ENCODE assay signal across 18 cellular contexts in genomic region chr17:29123111-29123510, GRCh38. TPM values are rescaled to one million over a fixed set of nuclear protein-coding genes. Genes with fewer than 3 reads are reported as not detected.
A peak's percentile ranks its signal among the peaks of the same experiment; 100 is the strongest.
DNase-seq lines count a peak whose midpoint lies in the region; ATAC-seq and TF ChIP-seq lines count a peak whose summit lies in the region.
"Had no signal": no experiment of that assay in that cellular context is flagged by ENCODE, and none has a peak within 500 bp of the region (broad histone marks: within the 10 kb centered on the region; RNA-seq: fewer than 3 reads in every experiment).

No MANE protein-coding gene starts in this region.

- ATAC-seq in activated T-helper 17 cell treated with anti-CD3 and anti-CD28 coated beads, Interleukin-2, amount 50 U/mL, for 72 hours (replicated peaks), result no peak
- ATAC-seq in stimulated activated memory B cell treated with anti-CD40 and anti-IgM and Interleukin-4, amounts not matched to agents 10 μg/mL and 1 μg/mL and 100 μg/mL, for 72 hours, result no peak
- ATAC-seq: GM12878 had no signal

- H3K27ac Mint-ChIP-seq in activated T-helper 17 cell treated with anti-CD3 and anti-CD28 coated beads, Interleukin-2, amount 50 U/mL, for 72 hours, result peak overlapping the region; percentile 17
- H3K27ac Mint-ChIP-seq in stimulated activated memory B cell treated with anti-CD40 and anti-IgM and Interleukin-4, amounts not matched to agents 10 μg/mL and 1 μg/mL and 100 μg/mL, for 72 hours, result peak overlapping the region; percentile 32

- H3K4me2 ChIP-seq in BLaER1, result peak overlapping the region; percentile 97; the same call in 1 of the 2 replicates
- H3K4me2 ChIP-seq in osteoblast (ENCODE audit: insufficient read depth, low read length), result no peak overlapping the region

- H3K36me3 Mint-ChIP-seq in activated T-helper 17 cell treated with anti-CD3 and anti-CD28 coated beads, Interleukin-2, amount 50 U/mL, for 72 hours (ENCODE audit: low read depth), result peaks cover 38% of the 10 kb centered on the region
- H3K36me3 Mint-ChIP-seq in stimulated activated memory B cell treated with anti-CD40 and anti-IgM and Interleukin-4, amounts not matched to agents 10 μg/mL and 1 μg/mL and 100 μg/mL, for 72 hours, result peaks cover 39% of the 10 kb centered on the region

- H3K27me3 ChIP-seq in BLaER1, result no peaks in the 10 kb centered on the region
- H3K27me3 ChIP-seq in osteoblast (ENCODE audit: insufficient read depth, low read length), result no peaks in the 10 kb centered on the region

- peak; percentile 38 for DNase-seq in osteoblast (ENCODE audit: insufficient read length, low spot score, missing footprints)
- DNase-seq in activated CD4-positive, CD25-positive, alpha-beta regulatory T cell (lab: John Stamatoyannopoulos, UW), result no peak
- DNase-seq in NCI-H2196 treated with DMSO at 0.1 percent for 48 hours (lab: John Stamatoyannopoulos, UW; ENCODE audit: unreplicated experiment), result no peak
- no peak for DNase-seq in hypothalamus (lab: John Stamatoyannopoulos, UW)
- DNase-seq: 8988T; C1 segment of cervical spinal cord; CD4-positive, CD25-positive, alpha-beta regulatory T cell; CD8-positive, alpha-beta memory T cell; COR-L47; DMS 273 treated with DMSO at 0.1 percent for 48 hours; DMS53; DND-41; EL; H9 had no signal

- peaks cover 2% of the 10 kb centered on the region for H3K79me2 ChIP-seq in osteoblast (ENCODE audit: insufficient read depth, low read length)

- no peak for TF ChIP-seq CTCF in osteoblast (IDR thresholded peaks at IDR 0.05; ENCODE audit: extremely low read depth, low read depth, low read length)

- H3K9me3 ChIP-seq in BLaER1 (no peaks in the 10 kb centered on the region), osteoblast (ENCODE audit: low read depth, low read length) (no peaks in the 10 kb centered on the region)

- H3K4me1 ChIP-seq in BLaER1 (peaks cover 99% of the 10 kb centered on the region), osteoblast (ENCODE audit: insufficient read depth, low read length) (no peaks in the 10 kb centered on the region)

- H3K36me3 ChIP-seq in BLaER1 (peaks cover 97% of the 10 kb centered on the region), osteoblast (ENCODE audit: insufficient read depth, low read length) (peaks cover 18% of the 10 kb centered on the region)

- no peaks in the 10 kb centered on the region for H3K27me3 Mint-ChIP-seq in activated T-helper 17 cell treated with anti-CD3 and anti-CD28 coated beads, Interleukin-2, amount 50 U/mL, for 72 hours
- no peaks in the 10 kb centered on the region for H3K27me3 Mint-ChIP-seq in stimulated activated memory B cell treated with anti-CD40 and anti-IgM and Interleukin-4, amounts not matched to agents 10 μg/mL and 1 μg/mL and 100 μg/mL, for 72 hours
- H3K27me3 Mint-ChIP-seq: CD4-positive, CD25-positive, alpha-beta regulatory T cell; CD8-positive, alpha-beta memory T cell had no signal

- H2AFZ ChIP-seq in osteoblast (ENCODE audit: low read length), result no peak overlapping the region

- peak overlapping the region; percentile 62 for H3K9ac ChIP-seq in BLaER1

- no peaks in the 10 kb centered on the region for H3K9me3 Mint-ChIP-seq in activated T-helper 17 cell treated with anti-CD3 and anti-CD28 coated beads, Interleukin-2, amount 50 U/mL, for 72 hours
- H3K9me3 Mint-ChIP-seq in stimulated activated memory B cell treated with anti-CD40 and anti-IgM and Interleukin-4, amounts not matched to agents 10 μg/mL and 1 μg/mL and 100 μg/mL, for 72 hours, result no peaks in the 10 kb centered on the region
- H3K9me3 Mint-ChIP-seq: CD4-positive, CD25-positive, alpha-beta regulatory T cell; CD8-positive, alpha-beta memory T cell; H9 had no signal

- H3K27ac ChIP-seq in BLaER1, result peak overlapping the region; percentile 56
- H3K27ac ChIP-seq in osteoblast (ENCODE audit: low read depth, low read length), result no peak overlapping the region

- H3K4me3 ChIP-seq in BLaER1, result no peak overlapping the region
- no peak overlapping the region for H3K4me3 ChIP-seq in osteoblast (ENCODE audit: insufficient read depth, low read length)
- H3K4me3 ChIP-seq: GM12878 had no signal

- no peak overlapping the region for H3K4me3 Mint-ChIP-seq in activated T-helper 17 cell treated with anti-CD3 and anti-CD28 coated beads, Interleukin-2, amount 50 U/mL, for 72 hours
- no peak overlapping the region for H3K4me3 Mint-ChIP-seq in stimulated activated memory B cell treated with anti-CD40 and anti-IgM and Interleukin-4, amounts not matched to agents 10 μg/mL and 1 μg/mL and 100 μg/mL, for 72 hours
- H3K4me3 Mint-ChIP-seq: CD4-positive, CD25-positive, alpha-beta regulatory T cell; CD8-positive, alpha-beta memory T cell; H9 had no signal

- H4K20me1 ChIP-seq in BLaER1, result peaks cover 100% of the 10 kb centered on the region
- peaks cover 28% of the 10 kb centered on the region for H4K20me1 ChIP-seq in osteoblast (ENCODE audit: insufficient read depth, low read length)

- H3K4me1 Mint-ChIP-seq in activated T-helper 17 cell treated with anti-CD3 and anti-CD28 coated beads, Interleukin-2, amount 50 U/mL, for 72 hours, result peaks cover 5% of the 10 kb centered on the region
- H3K4me1 Mint-ChIP-seq in stimulated activated memory B cell treated with anti-CD40 and anti-IgM and Interleukin-4, amounts not matched to agents 10 μg/mL and 1 μg/mL and 100 μg/mL, for 72 hours, result peaks cover 14% of the 10 kb centered on the region

RNA-seq across cellular contexts. Expression of gene MYO18A, which starts 57.1 kb away (rescaled TPM):
- 10 to 100 TPM; 90.6 to 95.9 TPM for total RNA-seq in activated T-helper 17 cell treated with anti-CD3 and anti-CD28 coated beads, Interleukin-2, amount 50 U/mL, for 72 hours
- 28.6 and 39.8 TPM in 2 replicates for total RNA-seq in osteoblast
